4 cellular contexts compared by ENCODE assay signal in the genomic region with DNA sequence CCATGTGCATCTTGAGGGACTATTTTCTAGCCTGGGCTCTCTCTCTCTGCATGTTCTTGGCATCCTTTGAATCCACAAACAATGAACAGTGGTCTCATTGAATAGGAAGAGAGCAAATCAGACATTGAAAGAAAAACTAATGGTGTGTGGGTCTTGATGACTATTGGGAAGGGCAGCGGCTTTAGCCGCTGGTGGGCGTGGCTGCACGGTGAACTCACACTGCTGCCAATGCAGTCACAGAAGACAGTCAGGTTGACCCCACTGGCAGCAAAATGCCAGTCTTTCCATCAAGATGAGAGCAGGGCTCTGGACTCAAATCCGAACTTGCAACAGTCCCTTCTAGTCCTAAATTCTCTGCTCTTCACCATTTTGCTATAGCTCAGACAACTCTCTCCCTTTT.
"Had no signal": no experiment of that assay in that cellular context is flagged by ENCODE, and none has a peak within 500 bp of the region (broad histone marks: within the 10 kb centered on the region; RNA-seq: fewer than 3 reads in every experiment).

No MANE protein-coding gene starts in this region.

- H2AFZ ChIP-seq: GM23338 had no signal

- H3K4me3 Mint-ChIP-seq: GM23338, H9 had no signal

- H3K9me3 Mint-ChIP-seq: GM23338, H9 had no signal

- H3K27ac Mint-ChIP-seq: GM23338, H9 had no signal

- H3K4me2 ChIP-seq: GM23338 had no signal

- H3K4me1 Mint-ChIP-seq: GM23338, H9 had no signal

- DNase-seq: H9, HCEC 1CT, IMR-90 had no signal

- H3K4me3 ChIP-seq: GM23338 had no signal

- ATAC-seq: GM23338 had no signal
